ENCODE assay signal across 12 cellular contexts in the genomic region with DNA sequence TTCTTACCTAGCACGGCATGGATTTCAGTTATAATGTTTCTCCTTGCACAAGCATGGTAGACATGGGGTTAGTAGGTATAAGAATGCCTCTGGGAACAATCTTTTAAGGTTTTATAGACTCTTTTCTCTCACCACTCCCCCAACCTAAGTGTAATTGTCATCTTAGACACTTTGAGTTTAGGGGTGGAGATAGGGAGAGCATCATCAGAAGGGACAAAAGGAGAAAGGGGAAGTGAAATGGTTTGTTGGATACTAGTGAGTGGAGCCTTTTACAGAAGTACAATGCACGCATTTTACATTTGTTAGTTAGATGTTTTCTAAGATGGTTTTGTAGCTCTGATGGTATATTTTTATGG.
A peak's percentile ranks its signal among the peaks of the same experiment; 100 is the strongest.
DNase-seq lines count a peak whose midpoint lies in the region; ATAC-seq and TF ChIP-seq lines count a peak whose summit lies in the region.
"Had no signal": no experiment of that assay in that cellular context is flagged by ENCODE, and none has a peak within 500 bp of the region (broad histone marks: within the 10 kb centered on the region; RNA-seq: fewer than 3 reads in every experiment).

No MANE protein-coding gene starts in this region.

- POLR2A ChIA-PET in PC-3 (lab: Charles Lee; ENCODE audit: unreplicated experiment), result no interaction called here

- H3K9me3 ChIP-seq in PC-3 (ENCODE audit: low read length) (no peaks in the 10 kb centered on the region), adrenal gland (replicated peaks in 1 of 3) (no peaks in the 10 kb centered on the region), right cardiac atrium (ENCODE audit: control insufficient read depth, low read length) (no peaks in the 10 kb centered on the region)

- no TSS peak for BruUV-seq in PC-3 (replicated peaks; lab: Mats Ljungman, UMichigan)

- no peak for TF ChIP-seq POLR2A in adrenal gland (IDR thresholded peaks at IDR 0.05)

- H3K36me3 ChIP-seq in PC-3 (ENCODE audit: low read depth, low read length) (no peaks in the 10 kb centered on the region), adrenal gland (replicated peaks in 1 of 2) (no peaks in the 10 kb centered on the region)

- intact Hi-C loops in PC-3 (cut with micrococcal nuclease) (loop anchor here (1.0 to 5.0 kb wide), 6 partner anchors 64 to 548 kb away; no protein-coding TSS in a partner anchor), adrenal gland (cut with DNase I) (no loop called here), right cardiac atrium (cut with DNase I) (no loop called here)

- H3K4me1 ChIP-seq in PC-3 (ENCODE audit: insufficient read depth, low read length), result peaks cover 39% of the 10 kb centered on the region
- no peaks in the 10 kb centered on the region for H3K4me1 ChIP-seq in adrenal gland (replicated peaks in 1 of 2)
- H3K4me1 ChIP-seq in right cardiac atrium (ENCODE audit: control insufficient read depth, insufficient read depth, low read length), result no peaks in the 10 kb centered on the region

- peak overlapping the region; percentile 91 for H3K27ac ChIP-seq in PC-3 (ENCODE audit: low read length)
- H3K27ac ChIP-seq in adrenal gland, result no peak overlapping the region
- no peak overlapping the region for H3K27ac ChIP-seq in right cardiac atrium (ENCODE audit: low read length)

- DNase-seq in GM20000 (ENCODE audit: low spot score), result peak; percentile 25
- DNase-seq in PC-3, result no peak
- DNase-seq in adrenal gland, result no peak
- DNase-seq in NCI-H1092 (lab: John Stamatoyannopoulos, UW), result no peak
- no peak for DNase-seq in right cardiac atrium
- no peak for DNase-seq in COR-L47 (lab: John Stamatoyannopoulos, UW)
- DNase-seq: amniotic stem cell; naive thymus-derived CD8-positive, alpha-beta T cell; NCI-H1105; NCI-H526 had no signal

- H3K27me3 ChIP-seq in PC-3 (ENCODE audit: low read length) (no peaks in the 10 kb centered on the region), adrenal gland (no peaks in the 10 kb centered on the region), right cardiac atrium (ENCODE audit: control insufficient read depth, insufficient read depth) (no peaks in the 10 kb centered on the region)

- WGBS in adrenal gland, 4 donors, result 84 to 90% (median 88%) methylated on average over 2 of the region's 2 CpGs
- WGBS in right cardiac atrium, result 99% methylated on average over 2 of the region's 2 CpGs

- H3F3A ChIP-seq in PC-3 (ENCODE audit: low read length, unreplicated experiment), result peaks cover 5% of the 10 kb centered on the region

- H3K79me2 ChIP-seq in PC-3 (ENCODE audit: low read length), result no peaks in the 10 kb centered on the region

- H3K4me2 ChIP-seq in PC-3 (ENCODE audit: low read length), result peak overlapping the region; percentile 73

- no peaks in the 10 kb centered on the region for H3K9me2 ChIP-seq in PC-3 (replicated peaks; ENCODE audit: low read length)

- H4K20me1 ChIP-seq in PC-3 (ENCODE audit: low read length), result no peaks in the 10 kb centered on the region

- TF ChIP-seq CTCF in GM20000 (IDR thresholded peaks at IDR 0.05; ENCODE audit: extremely low read depth, missing control alignments) (no peak), PC-3 (conservative IDR thresholded peaks at IDR 0.05; ENCODE audit: low read depth, low read length) (no peak), adrenal gland (IDR thresholded peaks at IDR 0.05) (no peak)

- peak overlapping the region; percentile 57 for H2AFZ ChIP-seq in PC-3 (ENCODE audit: low read length)

- H3K4me3 ChIP-seq in PC-3 (ENCODE audit: low read length) (no peak overlapping the region; the same call in 1 of the 2 replicates), adrenal gland (no peak overlapping the region), right cardiac atrium (ENCODE audit: low read length) (no peak overlapping the region)

- ATAC-seq in GM18502 (IDR thresholded peaks at IDR 0.05; ENCODE audit: poor library complexity, unreplicated experiment) (peak; percentile 82), HG03159 (IDR thresholded peaks at IDR 0.05; ENCODE audit: unreplicated experiment) (peak; percentile 84), PC-3 (peak; percentile 33), right cardiac atrium (no peak)
- ATAC-seq: naive thymus-derived CD8-positive, alpha-beta T cell had no signal

- peak overlapping the region; percentile 43 for H3K9ac ChIP-seq in PC-3 (ENCODE audit: low read length)

- CTCF ChIA-PET in PC-3 (lab: Charles Lee), result interaction anchor here (0.7 kb wide), 1 partner anchor 128 kb away, joined by 3 read pairs; no protein-coding TSS in a partner anchor

Comparison
In these comparisons a context has a peak if more than half of its experiments do, and no peak if none do; other contexts are left out.
1. ATAC-seq: peak in GM18502 (single experiment), HG03159 (single experiment) and PC-3 (single experiment); none in right cardiac atrium (0 of 2).